ENCODE assay signal across 23 cellular contexts in genomic region chr7:18096087-18096486, GRCh38.
"Had no signal": no experiment of that assay in that cellular context is flagged by ENCODE, and none has a peak within 500 bp of the region (broad histone marks: within the 10 kb centered on the region; RNA-seq: fewer than 3 reads in every experiment).

No MANE protein-coding gene starts in this region.

- H3K4me1 ChIP-seq: body of pancreas had no signal

- H3K9me3 Mint-ChIP-seq: central memory CD8-positive, alpha-beta T cell; T-helper 1 cell treated with Interleukin-12 subunit alpha and Interleukin-12 subunit beta and Interleukin-4 antibody, amounts not matched to agents 30 μg/mL and 1 μg/mL, for 36 hours; WTC11 had no signal

- H3K27me3 ChIP-seq: body of pancreas had no signal

- H3K4me3 ChIP-seq: body of pancreas had no signal

- H3K9me3 ChIP-seq: body of pancreas had no signal

- H3K27me3 Mint-ChIP-seq: central memory CD8-positive, alpha-beta T cell had no signal

- H3K36me3 Mint-ChIP-seq: WTC11 had no signal

- H3K4me3 Mint-ChIP-seq: activated CD8-positive, alpha-beta T cell treated with anti-CD3 and anti-CD28 coated beads, Interleukin-2, amount 10 ng/mL, durations not matched to agents 7 days and 5 days; central memory CD8-positive, alpha-beta T cell; T-helper 1 cell treated with Interleukin-12 subunit alpha and Interleukin-12 subunit beta and Interleukin-4 antibody, amounts not matched to agents 30 μg/mL and 1 μg/mL, for 36 hours; WTC11 had no signal

- FAIRE-seq: RCC 7860 had no signal

- H3K27ac ChIP-seq: body of pancreas had no signal

- H3K27ac Mint-ChIP-seq: activated CD8-positive, alpha-beta T cell treated with anti-CD3 and anti-CD28 coated beads, Interleukin-2, amount 10 ng/mL, durations not matched to agents 7 days and 5 days; T-helper 1 cell treated with Interleukin-12 subunit alpha and Interleukin-12 subunit beta and Interleukin-4 antibody, amounts not matched to agents 30 μg/mL and 1 μg/mL, for 36 hours; WTC11 had no signal

- H3K4me1 Mint-ChIP-seq: WTC11 had no signal

- ATAC-seq: activated CD8-positive, alpha-beta T cell treated with anti-CD3 and anti-CD28 coated beads, Interleukin-2, amount 10 ng/mL, durations not matched to agents 7 days and 5 days; body of pancreas; WTC11 had no signal

- DNase-seq: activated CD4-positive, alpha-beta T cell treated with anti-CD3 and anti-CD28 coated beads for 48 hours; activated CD4-positive, alpha-beta T cell treated with anti-CD3 and anti-CD28 coated beads, Interleukin-2, amount 50 U/mL, for 4 hours; activated CD4-positive, CD25-positive, alpha-beta regulatory T cell treated with anti-CD3 and anti-CD28 coated beads, Interleukin-2, amount 50 U/mL, for 72 hours; activated CD8-positive, alpha-beta memory T cell treated with anti-CD3 and anti-CD28 coated beads, Interleukin-2, amount 50 U/mL, for 48 hours; activated CD8-positive, alpha-beta T cell treated with anti-CD3 and anti-CD28 coated beads, Interleukin-2, amount 10 ng/mL, durations not matched to agents 7 days and 5 days; activated naive CD4-positive, alpha-beta T cell treated with anti-CD3 and anti-CD28 coated beads, Interleukin-2, amount 50 U/mL, for 16 hours; activated T-cell treated with anti-CD3 and anti-CD28 coated beads, Interleukin-2, amount 50 U/mL, for 1 hour; aorta; body of pancreas; cortex of kidney; Karpas-422; MM.1S; NCI-H1105; NCI-H1436; NCI-H1930; NCI-H446 treated with DMSO at 0.1 percent for 48 hours; NCI-H524 treated with DMSO at 0.1 percent for 48 hours; NCI-H774; SHP77 treated with DMSO at 0.1 percent for 48 hours had no signal
